Comparison of ENCODE assay signal across 8 cellular contexts in the genomic region with DNA sequence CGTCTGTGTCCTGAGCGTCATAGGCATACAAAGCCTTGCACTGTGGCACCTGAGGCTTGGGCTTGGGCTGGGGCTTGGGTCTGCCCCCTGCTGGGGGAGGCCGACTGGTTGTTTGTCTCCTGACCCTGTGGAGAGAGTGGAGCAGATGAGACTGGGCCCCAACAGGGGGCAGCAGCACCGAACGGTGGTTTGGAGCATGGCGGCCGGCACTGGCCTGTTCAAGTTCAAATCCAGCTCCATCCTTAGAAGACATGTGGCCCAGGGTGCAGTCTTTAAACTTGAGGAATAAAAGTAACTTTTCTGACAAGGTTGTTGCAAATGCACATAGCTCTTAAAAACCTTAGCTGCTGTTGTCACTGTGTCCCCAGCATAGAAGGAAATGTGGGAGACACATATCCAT. TPM values are rescaled to one million over a fixed set of nuclear protein-coding genes. Genes with fewer than 3 reads are reported as not detected.
DNase-seq lines count a peak whose midpoint lies in the region; ATAC-seq and TF ChIP-seq lines count a peak whose summit lies in the region.

No MANE protein-coding gene starts in this region.

- dilution Hi-C loops in IMR-90 (cut with HindIII; ENCODE audit: low sequenced_read_pairs, unreplicated experiment): no loop called here

- H3K4me3 ChIP-seq in IMR-90 (ENCODE audit: insufficient read depth, low read depth, low read length) (no peak overlapping the region), lung (no peak overlapping the region)

- DNase-seq in activated gamma-delta T cell treated with Interleukin-2 at 50 U/mL for 16 hours (peak; percentile 48), activated gamma-delta T cell (lab: John Stamatoyannopoulos, UW) (no peak), IMR-90 (peak; percentile 22), lung (ENCODE audit: low spot score) (no peak), DMS153 (lab: John Stamatoyannopoulos, UW) (no peak)
- DNase-seq in central memory CD4-positive, alpha-beta T cell: peak; percentile 48
- DNase-seq in stimulated activated naive CD4-positive, alpha-beta T cell treated with Interleukin-2 at 50 U/mL for 16 hours (lab: John Stamatoyannopoulos, UW): peak; percentile 42

- H4K91ac ChIP-seq in IMR-90 (ENCODE audit: insufficient read depth, low read depth, low read length): no peak overlapping the region

- peak; percentile 38 for TF ChIP-seq RAD21 in IMR-90 (IDR thresholded peaks at IDR 0.05; ENCODE audit: low read length)

- H3K9me3 ChIP-seq in IMR-90 (ENCODE audit: control insufficient read depth, insufficient read depth, low read length) (no peaks in the 10 kb centered on the region), lung (ENCODE audit: control insufficient read depth in 2 of 2, insufficient read depth in 1 of 2, low read length in 1 of 2) (no peaks in the 10 kb centered on the region)

- H4K5ac ChIP-seq in IMR-90 (ENCODE audit: low read depth, low read length): no peak overlapping the region

- ATAC-seq in IMR-90 (ENCODE audit: low read depth): peak; percentile 77
- ATAC-seq in lung (ENCODE audit: insufficient read depth, low FRiP score): no peak

- no peak for TF ChIP-seq POLR2A in IMR-90 (IDR thresholded peaks at IDR 0.05; ENCODE audit: low read depth, low read length)

- H3K27me3 ChIP-seq in IMR-90 (ENCODE audit: control insufficient read depth, insufficient read depth, low read length) (no peaks in the 10 kb centered on the region), lung (ENCODE audit: control insufficient read depth, insufficient read depth) (no peaks in the 10 kb centered on the region)

- H2BK15ac ChIP-seq in IMR-90 (ENCODE audit: low read depth, low read length): no peak overlapping the region

- no peak overlapping the region for H2BK5ac ChIP-seq in IMR-90 (ENCODE audit: low read depth, low read length, poor library complexity, severe bottlenecking)

- no TSS peak for BruUV-seq in IMR-90 (replicated peaks; lab: Mats Ljungman, UMichigan)

- in situ Hi-C loops in IMR-90 (cut with MboI; ENCODE audit: low sequenced_read_pairs): no loop called here

- H3K18ac ChIP-seq in IMR-90 (ENCODE audit: low read depth, low read length): no peak overlapping the region

- no CpG with 5 or more reads among the region's 7 CpGs for WGBS in IMR-90 (ENCODE audit: extremely low coverage in 2 of 2, insufficient read length in 1 of 2), 2 experiments
- 69 to 74% methylated on average over 7 of the region's 7 CpGs for WGBS in lung, 2 donors

- H4K20me1 ChIP-seq in IMR-90 (ENCODE audit: insufficient read depth, low read length): no peaks in the 10 kb centered on the region; the same call in 1 of the 2 replicates

- H2AK5ac ChIP-seq in IMR-90 (ENCODE audit: low read depth, low read length): no peak overlapping the region

- H2AK9ac ChIP-seq in IMR-90 (replicated peaks; ENCODE audit: low read depth, low read length, poor library complexity): no peak overlapping the region

- no peak overlapping the region for H2BK20ac ChIP-seq in IMR-90 (ENCODE audit: low read depth, low read length)

- H3K4me2 ChIP-seq in IMR-90 (ENCODE audit: low read depth, low read length): no peak overlapping the region

- no peak overlapping the region for H3K9ac ChIP-seq in IMR-90 (ENCODE audit: low read depth, low read length)

- H3K4me1 ChIP-seq in IMR-90 (ENCODE audit: control insufficient read depth, insufficient read depth, low read length) (no peaks in the 10 kb centered on the region), lung (ENCODE audit: control insufficient read depth in 2 of 2, insufficient read depth in 2 of 2, low read length in 2 of 2) (peaks cover 0 to 3% of the 10 kb centered on the region in 2 donors)

- no peak overlapping the region for H3K14ac ChIP-seq in IMR-90 (replicated peaks; ENCODE audit: low read depth, low read length)

- H3K27ac ChIP-seq in IMR-90 (ENCODE audit: insufficient read depth, low read length) (no peak overlapping the region), VCaP (no peak overlapping the region), lung (ENCODE audit: low read depth in 1 of 2, low read length in 1 of 2) (no peak overlapping the region)

- CTCF ChIA-PET in IMR-90 (lab: Yijun Ruan, JAX): interaction anchor here (0.5 kb wide), 1 partner anchor 291 kb away, joined by 5 read pairs; no protein-coding TSS in a partner anchor

- no peak overlapping the region for H2BK120ac ChIP-seq in IMR-90 (ENCODE audit: low read depth, low read length)

- H3K36me3 ChIP-seq in IMR-90 (ENCODE audit: control insufficient read depth, insufficient read depth, low read length) (peaks cover 36% of the 10 kb centered on the region), lung (ENCODE audit: control insufficient read depth in 2 of 2, insufficient read depth in 2 of 2, low read length in 2 of 2) (peaks cover 19 to 23% of the 10 kb centered on the region in 2 donors)

- intact Hi-C loops in IMR-90 (cut with micrococcal nuclease): loop anchor here (1.0 kb wide), 1 partner anchor 158 kb away; no protein-coding TSS in a partner anchor

- peaks cover 23 to 41% of the 10 kb centered on the region in 2 experiments for H3K79me1 ChIP-seq in IMR-90 (ENCODE audit: low read depth in 1 of 2, low read length in 2 of 2)

- peaks cover 8% of the 10 kb centered on the region for H3K9me1 ChIP-seq in IMR-90 (ENCODE audit: insufficient read depth, low read length)

- TF ChIP-seq CTCF in IMR-90 (conservative IDR thresholded peaks at IDR 0.05; ENCODE audit: low read depth, low read length) (peak; percentile 59), VCaP (conservative IDR thresholded peaks at IDR 0.05) (peak; percentile 64), lung (IDR thresholded peaks at IDR 0.05; ENCODE audit: control extremely low read depth, extremely low read depth) (peak; percentile 20)

- no peak overlapping the region for H4K8ac ChIP-seq in IMR-90 (ENCODE audit: low read depth in 2 of 2, low read length in 2 of 2)

- no peak overlapping the region for H3K56ac ChIP-seq in IMR-90 (ENCODE audit: extremely low read depth, insufficient read depth, low read length)

- no peak overlapping the region for H3K4ac ChIP-seq in IMR-90 (ENCODE audit: low read depth, low read length)

- H3K23ac ChIP-seq in IMR-90 (ENCODE audit: low read depth, low read length): no peak overlapping the region

- POLR2A ChIA-PET in IMR-90 (lab: Charles Lee; ENCODE audit: unreplicated experiment): no interaction called here

- no peak overlapping the region for H2AFZ ChIP-seq in IMR-90 (replicated peaks; ENCODE audit: low read length, poor library complexity)

TF ChIP-seq in IMR-90, 13 proteins besides CTCF, POLR2A, EP300 and RAD21:
- peak; percentile 52 for TF ChIP-seq SMC3 (IDR thresholded peaks at IDR 0.05; ENCODE audit: low read depth, low read length)
- TF ChIP-seq RCOR1 (IDR thresholded peaks at IDR 0.05; ENCODE audit: insufficient replicate concordance, low read length): no peak

RNA-seq across cellular contexts. Expression of a gene that starts 33.3 kb away (rescaled TPM):
- total RNA-seq in IMR-90 (2012; rRNA removed) (52.5 and 57.2 TPM in 2 replicates), lung (1 to 10 TPM; 2.0 to 5.1 TPM)
- polyA plus RNA-seq in IMR-90 (2012; rRNA removed) (45.2 and 54.6 TPM in 2 replicates), lung (1 to 10 TPM; 1.5 to 2.4 TPM)
- polyA plus RNA-seq in IMR-90 (2012; cell fraction: cytosol; rRNA removed): 14.4 and 22.5 TPM in 2 replicates
- 6.4 and 18.5 TPM in 2 replicates for polyA plus RNA-seq in IMR-90 (2012; cell fraction: nucleus; rRNA removed; ENCODE audit: low replicate concordance)

Comparison
In these comparisons a context has a peak if more than half of its experiments do, and no peak if none do; other contexts are left out.
1. DNase-seq: peak in activated gamma-delta T cell treated with Interleukin-2 at 50 U/mL for 16 hours (single experiment), IMR-90 (single experiment), central memory CD4-positive, alpha-beta T cell (single experiment) and stimulated activated naive CD4-positive, alpha-beta T cell treated with Interleukin-2 at 50 U/mL for 16 hours (single experiment); none in activated gamma-delta T cell (single experiment), lung (single experiment) and DMS153 (single experiment).
2. Peak in every context shown above with its lines, with median percentiles within 50 percentile points of each other: CTCF ChIP-seq.